Comparison of ENCODE assay signal across 8 cellular contexts in genomic region chr12:116736962-116737773, GRCh38. TPM values are rescaled to one million over a fixed set of nuclear protein-coding genes. Genes with fewer than 3 reads are reported as not detected.
A peak's percentile ranks its signal among the peaks of the same experiment; 100 is the strongest.
DNase-seq lines count a peak whose midpoint lies in the region; ATAC-seq and TF ChIP-seq lines count a peak whose summit lies in the region.

No MANE protein-coding gene starts in this region.

- H2BK12ac ChIP-seq in H9 (ENCODE audit: insufficient read length, low read depth, low read length): no peak overlapping the region

- no peaks in the 10 kb centered on the region for H3K9me3 ChIP-seq in H9 (ENCODE audit: control insufficient read depth, low read depth, low read length)

- no peak overlapping the region for H3K14ac ChIP-seq in H9 (ENCODE audit: insufficient read depth, low read length)

- no peaks in the 10 kb centered on the region for H4K20me1 ChIP-seq in H9 (ENCODE audit: control insufficient read depth, insufficient read depth, insufficient read length)

- peaks cover 8 to 36% (median 34%) of the 10 kb centered on the region in 3 experiments; a peak in 6 of 7 replicates for H3K36me3 Mint-ChIP-seq in H9 (ENCODE audit: insufficient read depth in 1 of 3, low read depth in 3 of 3)
- H3K36me3 Mint-ChIP-seq in activated naive CD8-positive, alpha-beta T cell: no peaks in the 10 kb centered on the region

- no peak for ATAC-seq in stimulated activated naive CD8-positive, alpha-beta T cell treated with anti-CD3 and anti-CD28 coated beads, Interleukin-15, amount 100 ng/mL, for 72 hours
- ATAC-seq in GM19455 (IDR thresholded peaks at IDR 0.05; ENCODE audit: unreplicated experiment): no peak

- H2BK120ac ChIP-seq in H9 (ENCODE audit: low read depth, low read length, poor library complexity, severe bottlenecking): no peak overlapping the region

- peak; percentile 39 for DNase-seq in AG20443 (ENCODE audit: low spot score)
- no peak for DNase-seq in H9
- DNase-seq in islet precursor cell: peak; percentile 74
- peak in 1 of 2 donors; percentile 8 for DNase-seq in stimulated activated naive CD8-positive, alpha-beta T cell treated with anti-CD3 and anti-CD28 coated beads, Interleukin-15, amount 100 ng/mL, for 72 hours
- no peak for DNase-seq in NCI-H1694 (lab: John Stamatoyannopoulos, UW)
- DNase-seq in NCI-H2196 (lab: John Stamatoyannopoulos, UW; ENCODE audit: unreplicated experiment): no peak

- no peaks in the 10 kb centered on the region; the same call in 1 of the 2 replicates for H3K4me1 ChIP-seq in H9 (ENCODE audit: insufficient read depth, low read length)

- no peak overlapping the region for H2AFZ ChIP-seq in H9 (ENCODE audit: low read length)

- H3K18ac ChIP-seq in H9 (ENCODE audit: insufficient read length, low read depth, low read length): no peak overlapping the region

- no peak overlapping the region for H4K91ac ChIP-seq in H9 (ENCODE audit: insufficient read length, low read depth, low read length)

- H3K23me2 ChIP-seq in H9 (ENCODE audit: insufficient read length, low read depth, low read length, poor library complexity, severe bottlenecking): peaks cover 16% of the 10 kb centered on the region

- H3K4me3 Mint-ChIP-seq in H9: peak overlapping the region; percentile 93 to 96
- H3K4me3 Mint-ChIP-seq in activated naive CD8-positive, alpha-beta T cell: peak overlapping the region; percentile 92
- peak overlapping the region; percentile 88 to 94 for H3K4me3 Mint-ChIP-seq in stimulated activated naive CD8-positive, alpha-beta T cell treated with anti-CD3 and anti-CD28 coated beads, Interleukin-15, amount 100 ng/mL, for 72 hours

- no peak overlapping the region for H2BK15ac ChIP-seq in H9 (ENCODE audit: low read depth, low read length)

- WGBS in H9 (ENCODE audit: extremely low coverage, insufficient read length, low lambda C conversion rate): no CpG with 5 or more reads among the region's 24 CpGs

- H3K9ac ChIP-seq in H9 (ENCODE audit: extremely low read depth, insufficient read length, low read length): peak overlapping the region; percentile 67

- no peaks in the 10 kb centered on the region; the same call in 1 of the 2 replicates for H3K27me3 Mint-ChIP-seq in H9 (ENCODE audit: low read depth)
- H3K27me3 Mint-ChIP-seq in activated naive CD8-positive, alpha-beta T cell: no peaks in the 10 kb centered on the region
- H3K27me3 Mint-ChIP-seq in stimulated activated naive CD8-positive, alpha-beta T cell treated with anti-CD3 and anti-CD28 coated beads, Interleukin-15, amount 100 ng/mL, for 72 hours: no peaks in the 10 kb centered on the region

- no peak overlapping the region for H2AK5ac ChIP-seq in H9 (ENCODE audit: insufficient read length, low read length)

- no peaks in the 10 kb centered on the region for H3K27me3 ChIP-seq in H9 (ENCODE audit: insufficient read depth, low read length)

- no peak overlapping the region for H2BK20ac ChIP-seq in H9 (ENCODE audit: low read depth, low read length, poor library complexity, severe bottlenecking)

- no peaks in the 10 kb centered on the region for H3K79me1 ChIP-seq in H9 (ENCODE audit: insufficient read depth, low read depth, low read length, poor library complexity, severe bottlenecking)

- TF ChIP-seq CTCF in H9 (conservative IDR thresholded peaks at IDR 0.05): no peak

- no peak overlapping the region for H2BK5ac ChIP-seq in H9 (ENCODE audit: insufficient read length, low read length)

- H3T11ph ChIP-seq in H9 (ENCODE audit: low read length): no peak overlapping the region

- H4K5ac ChIP-seq in H9 (ENCODE audit: insufficient read length, low read depth, low read length): no peak overlapping the region

- H3K79me2 ChIP-seq in H9 (ENCODE audit: insufficient read depth, low read length): peaks cover 11% of the 10 kb centered on the region; the same call in 1 of the 2 replicates

- no peak overlapping the region for H3K4ac ChIP-seq in H9 (ENCODE audit: low read depth, low read length)

- no peak overlapping the region for H3K27ac ChIP-seq in H9 (ENCODE audit: insufficient read length, low read depth, low read length)

- no peak overlapping the region for H3K23ac ChIP-seq in H9 (ENCODE audit: insufficient read length, low read depth, low read length)

- peak overlapping the region; percentile 94 for H3K4me2 ChIP-seq in H9 (ENCODE audit: insufficient read depth, insufficient read length, low read length)

- peaks cover 17 to 20% of the 10 kb centered on the region in 2 experiments for H3K4me1 Mint-ChIP-seq in H9
- H3K4me1 Mint-ChIP-seq in activated naive CD8-positive, alpha-beta T cell (ENCODE audit: low read depth): peaks cover 38% of the 10 kb centered on the region
- peaks cover 38% of the 10 kb centered on the region for H3K4me1 Mint-ChIP-seq in stimulated activated naive CD8-positive, alpha-beta T cell treated with anti-CD3 and anti-CD28 coated beads, Interleukin-15, amount 100 ng/mL, for 72 hours

- H3K27ac Mint-ChIP-seq in H9: peak overlapping the region in 2 of 3 experiments; percentile 64 to 77; a peak in 4 of 7 replicates
- peak overlapping the region; percentile 72 for H3K27ac Mint-ChIP-seq in activated naive CD8-positive, alpha-beta T cell
- peak overlapping the region; percentile 96 to 97 for H3K27ac Mint-ChIP-seq in stimulated activated naive CD8-positive, alpha-beta T cell treated with anti-CD3 and anti-CD28 coated beads, Interleukin-15, amount 100 ng/mL, for 72 hours

- H3K56ac ChIP-seq in H9 (ENCODE audit: insufficient read length, low read depth, low read length): no peak overlapping the region

- H4K8ac ChIP-seq in H9 (replicated peaks; ENCODE audit: insufficient read length, low read depth, low read length): no peak overlapping the region

- no peaks in the 10 kb centered on the region; a peak in 1 of 5 replicates for H3K9me3 Mint-ChIP-seq in H9
- H3K9me3 Mint-ChIP-seq in activated naive CD8-positive, alpha-beta T cell (ENCODE audit: low read depth): no peaks in the 10 kb centered on the region
- no peaks in the 10 kb centered on the region for H3K9me3 Mint-ChIP-seq in stimulated activated naive CD8-positive, alpha-beta T cell treated with anti-CD3 and anti-CD28 coated beads, Interleukin-15, amount 100 ng/mL, for 72 hours

RNA-seq across cellular contexts. Expression of gene SPRING1, which starts 0.7 kb away (rescaled TPM):
- 44.2 and 47.0 TPM in 2 replicates for total RNA-seq in H9 (2021)

RNA-seq across cellular contexts. Expression of gene RNFT2, which starts 0.9 kb away (rescaled TPM):
- total RNA-seq in H9 (2021): 29.5 and 30.3 TPM in 2 replicates

Comparison
In these comparisons a context has a peak if more than half of its experiments do, and no peak if none do; other contexts are left out.
1. DNase-seq: peak in AG20443 (single experiment) and islet precursor cell (single experiment); none in H9 (single experiment), NCI-H1694 (single experiment) and NCI-H2196 (single experiment).
2. Peak in every context shown above with its lines, with median percentiles within 50 percentile points of each other: H3K27ac Mint-ChIP-seq and H3K4me3 Mint-ChIP-seq.